In the genomic region with DNA sequence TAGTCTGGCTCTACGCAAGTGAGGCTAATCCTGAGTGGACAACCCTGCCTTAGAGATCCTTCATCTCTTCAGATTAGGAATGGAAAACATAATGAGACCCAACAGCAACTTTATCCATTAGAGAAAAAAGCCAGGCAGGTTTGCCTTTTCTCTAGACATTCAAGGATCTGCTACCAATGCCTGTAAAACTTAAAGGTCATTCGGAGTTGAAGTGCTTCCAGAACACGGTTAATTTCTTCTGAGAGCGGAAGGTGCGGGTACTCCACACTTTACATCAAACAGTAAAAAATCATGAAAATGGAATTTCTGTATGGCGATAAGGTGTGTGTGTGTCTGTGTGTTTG, we compare ENCODE assay signal across 8 cellular contexts.
DNase-seq lines count a peak whose midpoint lies in the region; ATAC-seq, FAIRE-seq and TF ChIP-seq lines count a peak whose summit lies in the region.

No MANE protein-coding gene starts in this region.

- H3K4me1 Mint-ChIP-seq in CD8-positive, alpha-beta memory T cell = peaks cover 14 to 28% (median 21%) of the 10 kb centered on the region in 3 donors

- POLR2A ChIA-PET in CD8-positive, alpha-beta memory T cell (lab: Charles Lee) = interaction anchor here (0.7 kb wide), 1 partner anchor 18 kb away, joined by 3 read pairs; no protein-coding TSS in a partner anchor
- POLR2A ChIA-PET in endothelial cell of umbilical vein (lab: Charles Lee) = no interaction called here

- peak overlapping the region; percentile 98 for H2AFZ ChIP-seq in endothelial cell of umbilical vein (ENCODE audit: low read depth, low read length)

- intact Hi-C loops in endothelial cell of umbilical vein (cut with micrococcal nuclease) = loop anchor here (2.0 to 5.0 kb wide), 2 partner anchors 168 to 224 kb away; a partner anchor contains a TSS
- intact Hi-C loops in ovary (cut with DNase I) = no loop called here

- WGBS in ovary, 3 donors = 23 to 34% (median 32%) methylated on average over 6 of the region's 6 CpGs

- no peak for FAIRE-seq in endothelial cell of umbilical vein (lab: Jason Lieb, UNC)

- H3K27ac ChIP-seq in CD8-positive, alpha-beta memory T cell (ENCODE audit: low read depth, low read length) = peak overlapping the region; percentile 55
- H3K27ac ChIP-seq in endothelial cell of umbilical vein (ENCODE audit: insufficient read depth, low read depth, low read length) = peak overlapping the region; percentile 59
- peak overlapping the region in 1 of 2 donors; percentile 93 for H3K27ac ChIP-seq in ovary

- H3K4me2 ChIP-seq in endothelial cell of umbilical vein (ENCODE audit: insufficient read depth, low read length) = peak overlapping the region; percentile 95

- peaks cover 0 to 11% (median 0%) of the 10 kb centered on the region in 3 donors for H3K36me3 Mint-ChIP-seq in CD8-positive, alpha-beta memory T cell

- TF ChIP-seq EP300 in ovary (IDR thresholded peaks at IDR 0.05) = no peak

- dilution Hi-C loops in endothelial cell of umbilical vein (cut with MboI; ENCODE audit: extremely low pct_ligation_motif_present, low sequenced_read_pairs) = no loop called here

- H3K4me1 ChIP-seq in CD8-positive, alpha-beta memory T cell (ENCODE audit: insufficient read depth, low read length) = peaks cover 10% of the 10 kb centered on the region
- H3K4me1 ChIP-seq in endothelial cell of umbilical vein (ENCODE audit: control insufficient read depth, extremely low read depth, insufficient read depth, low read length) (peaks cover 18% of the 10 kb centered on the region), ovary (ENCODE audit: insufficient read depth) (no peaks in the 10 kb centered on the region)

- peak overlapping the region; percentile 86 to 95 (median 89) for H3K4me3 Mint-ChIP-seq in CD8-positive, alpha-beta memory T cell

- H3K9ac ChIP-seq in endothelial cell of umbilical vein (replicated peaks; ENCODE audit: extremely low read depth, insufficient read depth, low read length) = peak overlapping the region; percentile 82

- H4K20me1 ChIP-seq in endothelial cell of umbilical vein (replicated peaks; ENCODE audit: control insufficient read depth, extremely low read depth, insufficient read depth, low read length) = no peaks in the 10 kb centered on the region

- no peaks in the 10 kb centered on the region for H3K27me3 Mint-ChIP-seq in CD8-positive, alpha-beta memory T cell

- TSS peak; percentile 17 for BruUV-seq in endothelial cell of umbilical vein (replicated peaks; lab: Mats Ljungman, UMichigan)

- DNase-seq in CD8-positive, alpha-beta memory T cell = no peak
- peak; percentile 26 for DNase-seq in NAMALWA (ENCODE audit: low spot score)
- no peak for DNase-seq in endothelial cell of umbilical vein (ENCODE audit: low read depth, low spot score)
- DNase-seq in ovary = no peak
- DNase-seq in GDM1 (lab: John Stamatoyannopoulos, UW) = no peak
- DNase-seq in AG08395 (ENCODE audit: low spot score) = no peak
- no peak for DNase-seq in stimulated activated CD4-positive, alpha-beta T cell treated with anti-CD3 and anti-CD28 coated beads, Interleukin-1b, Interleukin-23, amount 100 ng/mL, for 48 hours

- H3K27me3 ChIP-seq in CD8-positive, alpha-beta memory T cell (ENCODE audit: insufficient read depth, low read length, poor library complexity, severe bottlenecking) = no peaks in the 10 kb centered on the region
- H3K27me3 ChIP-seq in endothelial cell of umbilical vein (ENCODE audit: control insufficient read depth in 2 of 2, insufficient read depth in 2 of 2, low read length in 2 of 2) (no peaks in the 10 kb centered on the region), ovary (no peaks in the 10 kb centered on the region)

- no peaks in the 10 kb centered on the region for H3K9me3 Mint-ChIP-seq in CD8-positive, alpha-beta memory T cell

- peak overlapping the region in 7 of 8 donors; percentile 22 to 84 (median 76) for H3K27ac Mint-ChIP-seq in CD8-positive, alpha-beta memory T cell

- TF ChIP-seq CTCF in endothelial cell of umbilical vein (IDR thresholded peaks at IDR 0.05; ENCODE audit: extremely low read depth in 1 of 2, insufficient read depth in 1 of 2, low read depth in 1 of 2, low read length in 2 of 2) = no peak
- TF ChIP-seq CTCF in ovary (IDR thresholded peaks at IDR 0.05) = no peak

- H3K79me2 ChIP-seq in endothelial cell of umbilical vein (ENCODE audit: control insufficient read depth, insufficient read depth, low read length) = peaks cover 4% of the 10 kb centered on the region

- CTCF ChIA-PET in CD8-positive, alpha-beta memory T cell (lab: Charles Lee) = interaction anchor here (2.4 kb wide), 1 partner anchor 12 kb away, joined by 11 read pairs; no protein-coding TSS in a partner anchor
- CTCF ChIA-PET in endothelial cell of umbilical vein (lab: Charles Lee) = no interaction called here

- no peaks in the 10 kb centered on the region for H3K9me3 ChIP-seq in CD8-positive, alpha-beta memory T cell (ENCODE audit: low read length)
- H3K9me3 ChIP-seq in endothelial cell of umbilical vein (replicated peaks; ENCODE audit: control insufficient read depth, insufficient read depth, low read length) (no peaks in the 10 kb centered on the region), ovary (no peaks in the 10 kb centered on the region)

- H3K4me3 ChIP-seq in CD8-positive, alpha-beta memory T cell (ENCODE audit: low read length) = peak overlapping the region; percentile 74
- peak overlapping the region; percentile 63 to 100 (median 72) for H3K4me3 ChIP-seq in endothelial cell of umbilical vein (replicated peaks in 1 of 3; ENCODE audit: insufficient read depth in 1 of 3, low read depth in 1 of 3, low read length in 3 of 3)
- peak overlapping the region; percentile 94 for H3K4me3 ChIP-seq in ovary

- H3K9me1 ChIP-seq in endothelial cell of umbilical vein (replicated peaks; ENCODE audit: control insufficient read depth, extremely low read depth, insufficient read depth, low read length) = no peaks in the 10 kb centered on the region

- TF ChIP-seq POLR2A in endothelial cell of umbilical vein (IDR thresholded peaks at IDR 0.05; ENCODE audit: low read depth, low read length) = no peak
- TF ChIP-seq POLR2A in ovary (IDR thresholded peaks at IDR 0.05) = no peak

- no peak for ATAC-seq in GM19463 (IDR thresholded peaks at IDR 0.05; ENCODE audit: unreplicated experiment)

- H3K36me3 ChIP-seq in CD8-positive, alpha-beta memory T cell (ENCODE audit: insufficient read depth, low read length) = no peaks in the 10 kb centered on the region
- H3K36me3 ChIP-seq in endothelial cell of umbilical vein (ENCODE audit: control insufficient read depth in 2 of 2, extremely low read depth in 1 of 2, insufficient read depth in 2 of 2, low read length in 2 of 2) (no peaks in the 10 kb centered on the region), ovary (no peaks in the 10 kb centered on the region)

TF ChIP-seq in endothelial cell of umbilical vein, 7 proteins besides CTCF, POLR2A, EP300 and RAD21:
- no peak for TF ChIP-seq EZH2 (IDR thresholded peaks at IDR 0.05; ENCODE audit: borderline replicate concordance, low read depth, low read length, severe bottlenecking)
- TF ChIP-seq FOS (IDR thresholded peaks at IDR 0.05; ENCODE audit: borderline replicate concordance, insufficient read depth, low read length) = no peak
- TF ChIP-seq, protein P1, sequence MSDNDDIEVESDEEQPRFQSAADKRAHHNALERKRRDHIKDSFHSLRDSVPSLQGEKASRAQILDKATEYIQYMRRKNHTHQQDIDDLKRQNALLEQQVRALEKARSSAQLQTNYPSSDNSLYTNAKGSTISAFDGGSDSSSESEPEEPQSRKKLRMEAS (IDR thresholded peaks at IDR 0.05; ENCODE audit: insufficient read depth, insufficient read length) = no peak
